8 cellular contexts compared by ENCODE assay signal in genomic region chr15:65033659-65034269, GRCh38. TPM values are rescaled to one million over a fixed set of nuclear protein-coding genes. Genes with fewer than 3 reads are reported as not detected.
DNase-seq lines count a peak whose midpoint lies in the region; TF ChIP-seq lines count a peak whose summit lies in the region.

No MANE protein-coding gene starts in this region.

- POLR2A ChIA-PET in AG04449 (lab: Yijun Ruan, JAX), result no interaction called here

- no peak overlapping the region for H2BK5ac ChIP-seq in trophoblast cell (ENCODE audit: low read depth, low read length, poor library complexity)

- no peak overlapping the region for H3K23ac ChIP-seq in trophoblast cell (ENCODE audit: low read length)

- H3K14ac ChIP-seq in trophoblast cell (ENCODE audit: low read length), result no peak overlapping the region

- no peak overlapping the region for H2BK12ac ChIP-seq in trophoblast cell (ENCODE audit: low read length)

- H3K4me1 Mint-ChIP-seq in T-helper 2 cell treated with Interferon-gamma antibody and Interleukin-4, amounts not matched to agents 5 μg/mL and 100 μg/mL, for 36 hours (ENCODE audit: low read depth), result peaks cover 10% of the 10 kb centered on the region

- no peak overlapping the region for H4K91ac ChIP-seq in trophoblast cell (ENCODE audit: low read depth, low read length)

- H3K36me3 ChIP-seq in trophoblast cell (ENCODE audit: control insufficient read depth in 1 of 2, insufficient read depth in 2 of 2, low read length in 2 of 2), result no peaks in the 10 kb centered on the region

- H3K9me3 Mint-ChIP-seq in T-helper 2 cell treated with Interferon-gamma antibody and Interleukin-4, amounts not matched to agents 5 μg/mL and 100 μg/mL, for 36 hours, result no peaks in the 10 kb centered on the region

- H4K12ac ChIP-seq in trophoblast cell (ENCODE audit: low read depth, low read length), result no peak overlapping the region

- no peak overlapping the region for H4K8ac ChIP-seq in trophoblast cell (ENCODE audit: low read depth, low read length)

- no peak overlapping the region for H3K9ac ChIP-seq in trophoblast cell (ENCODE audit: low read length)

- CTCF ChIA-PET in AG04449 (lab: Yijun Ruan, JAX), result interaction anchor here (0.6 to 4.9 kb wide), 37 partner anchors 8 to 527 kb away, joined by 3 to 81 read pairs (median 4); partner anchors contain the start of genes KBTBD13, PARP16, PDCD7 and SLC51B

- H3K4me2 ChIP-seq in trophoblast cell (ENCODE audit: low read length), result no peak overlapping the region

- H3K79me1 ChIP-seq in trophoblast cell (ENCODE audit: low read length), result peaks cover 5% of the 10 kb centered on the region

- H3K4me1 ChIP-seq in trophoblast cell (ENCODE audit: control insufficient read depth in 1 of 2, insufficient read depth in 2 of 2, low read length in 2 of 2), result peaks cover 0 to 2% of the 10 kb centered on the region in 2 experiments

- H3K4me3 Mint-ChIP-seq in T-helper 2 cell treated with Interferon-gamma antibody and Interleukin-4, amounts not matched to agents 5 μg/mL and 100 μg/mL, for 36 hours, result no peak overlapping the region

- H3K4me3 ChIP-seq in AG04449 (ENCODE audit: low read depth, low read length) (no peak overlapping the region), trophoblast cell (ENCODE audit: low read depth, low read length) (no peak overlapping the region)

- no peak overlapping the region for H3K18ac ChIP-seq in trophoblast cell (ENCODE audit: low read length)

- H3K79me2 ChIP-seq in trophoblast cell (ENCODE audit: control insufficient read depth, insufficient read depth, low read length, poor library complexity), result peaks cover 5% of the 10 kb centered on the region

- no peaks in the 10 kb centered on the region for H3K36me3 Mint-ChIP-seq in T-helper 2 cell treated with Interferon-gamma antibody and Interleukin-4, amounts not matched to agents 5 μg/mL and 100 μg/mL, for 36 hours (ENCODE audit: low read depth)

- no peak overlapping the region for H3K4ac ChIP-seq in trophoblast cell (ENCODE audit: low read depth, low read length)

- TF ChIP-seq CTCF in AG04449 (IDR thresholded peaks at IDR 0.05; ENCODE audit: insufficient read depth, low read length, missing control alignments) (peak; percentile 51), GM12873 (IDR thresholded peaks at IDR 0.05; ENCODE audit: insufficient read depth, low read depth, low read length, missing control alignments) (peak; percentile 74)

- WGBS in trophoblast cell (ENCODE audit: extremely low coverage, insufficient coverage, insufficient read length), result no CpG with 5 or more reads among the region's 4 CpGs

- H2BK120ac ChIP-seq in trophoblast cell (ENCODE audit: insufficient read depth, low read length, poor library complexity), result no peak overlapping the region

- H3K9me3 ChIP-seq in trophoblast cell (ENCODE audit: insufficient read depth, low read depth, low read length), result peaks cover 2% of the 10 kb centered on the region

- peaks cover 19% of the 10 kb centered on the region for H3K27me3 Mint-ChIP-seq in T-helper 2 cell treated with Interferon-gamma antibody and Interleukin-4, amounts not matched to agents 5 μg/mL and 100 μg/mL, for 36 hours (ENCODE audit: low read depth)

- no peak overlapping the region for H2AK5ac ChIP-seq in trophoblast cell (ENCODE audit: low read length)

- DNase-seq in AG04449 (ENCODE audit: low read depth, low spot score) (no peak), NCI-H524 treated with DMSO at 0.1 percent for 48 hours (lab: John Stamatoyannopoulos, UW) (peak; percentile 8), amniotic stem cell (lab: John Stamatoyannopoulos, UW) (peak; percentile 38), left kidney (ENCODE audit: low read depth, low spot score) (peak; percentile 57), NCI-H446 treated with DMSO at 0.1 percent for 48 hours (lab: John Stamatoyannopoulos, UW) (no peak), trophoblast cell (no peak)
- DNase-seq in T-helper 2 cell treated with Interferon-gamma antibody and Interleukin-4, amounts not matched to agents 5 μg/mL and 100 μg/mL, for 36 hours (ENCODE audit: low spot score), result no peak

- H3K27me3 ChIP-seq in trophoblast cell (ENCODE audit: insufficient read depth, low read length), result no peaks in the 10 kb centered on the region

- no peak overlapping the region for H2AFZ ChIP-seq in trophoblast cell (ENCODE audit: insufficient read depth, low read length, poor library complexity)

- no peak overlapping the region for H3K27ac ChIP-seq in trophoblast cell (ENCODE audit: low read depth, low read length)

- H3K27ac Mint-ChIP-seq in T-helper 2 cell treated with Interferon-gamma antibody and Interleukin-4, amounts not matched to agents 5 μg/mL and 100 μg/mL, for 36 hours, result no peak overlapping the region

RNA-seq across cellular contexts. Expression of gene MTFMT, which starts 4.3 kb away (rescaled TPM):
- 8.1 and 8.9 TPM in 2 replicates for polyA plus RNA-seq in trophoblast cell (2013)

RNA-seq across cellular contexts. Expression of gene SLC51B, which starts 11.4 kb away (rescaled TPM):
- polyA plus RNA-seq in trophoblast cell (2013), result 0.07 TPM in 1 of 2 replicates, not detected in the other

RNA-seq across cellular contexts. Expression of gene RASL12, which starts 34.0 kb away (rescaled TPM):
- polyA plus RNA-seq in trophoblast cell (2013), result 2.7 and 2.9 TPM in 2 replicates

RNA-seq across cellular contexts. Expression of gene KBTBD13, which starts 42.8 kb away (rescaled TPM):
- not detected in 2 replicates for polyA plus RNA-seq in trophoblast cell (2013)

RNA-seq across cellular contexts. Expression of gene SPG21, which starts 44.0 kb away (rescaled TPM):
- polyA plus RNA-seq in trophoblast cell (2013), result 65.1 and 65.5 TPM in 2 replicates

Comparison
In these comparisons a context has a peak if more than half of its experiments do, and no peak if none do; other contexts are left out.
1. DNase-seq: peak in NCI-H524 treated with DMSO at 0.1 percent for 48 hours (single experiment), amniotic stem cell (single experiment) and left kidney (single experiment); none in AG04449 (single experiment), T-helper 2 cell treated with Interferon-gamma antibody and Interleukin-4, amounts not matched to agents 5 μg/mL and 100 μg/mL, for 36 hours (single experiment), NCI-H446 treated with DMSO at 0.1 percent for 48 hours (single experiment) and trophoblast cell (0 of 2).